Comparison of ENCODE assay signal across 22 cellular contexts in the genomic region with DNA sequence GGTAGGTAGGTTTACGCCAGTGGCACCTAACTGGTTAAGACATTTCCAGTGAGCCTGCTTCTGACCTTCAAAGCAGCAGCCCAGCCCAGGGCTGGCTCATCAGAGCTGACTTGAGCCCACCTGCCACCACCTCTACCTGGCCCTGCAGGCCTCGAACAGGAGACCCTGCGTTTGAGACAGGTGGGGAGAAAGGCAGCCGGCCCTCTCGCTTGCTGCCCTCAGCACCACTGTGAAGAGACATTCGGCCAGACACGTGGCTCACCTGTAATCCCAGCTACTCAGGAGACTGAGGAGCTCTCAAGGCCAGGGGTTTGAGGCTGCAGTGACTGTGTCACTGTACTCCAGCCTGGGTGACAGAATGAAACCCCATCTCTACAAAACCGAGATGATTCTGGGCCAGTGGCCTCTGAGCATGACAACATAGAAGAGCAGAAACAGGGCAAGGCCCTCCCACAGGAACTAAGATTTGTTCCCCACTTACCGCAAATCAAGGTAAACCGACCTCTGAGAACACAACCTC.
DNase-seq lines count a peak whose midpoint lies in the region; ATAC-seq and TF ChIP-seq lines count a peak whose summit lies in the region.
"Had no signal": no experiment of that assay in that cellular context is flagged by ENCODE, and none has a peak within 500 bp of the region (broad histone marks: within the 10 kb centered on the region; RNA-seq: fewer than 3 reads in every experiment).

No MANE protein-coding gene starts in this region.

- H4K5ac ChIP-seq in mesendoderm (ENCODE audit: low read length), result no peak overlapping the region

- H3K23ac ChIP-seq in mesendoderm (ENCODE audit: low read length), result no peak overlapping the region

- ATAC-seq in Panc1 (peak; percentile 22), GM21526 (IDR thresholded peaks at IDR 0.05; ENCODE audit: low FRiP score, unreplicated experiment) (no peak)
- ATAC-seq in stimulated activated memory B cell treated with anti-CD40 and anti-IgM and Interleukin-4, amounts not matched to agents 10 μg/mL and 1 μg/mL and 100 μg/mL, for 72 hours, result no peak

- H3K4me3 ChIP-seq in Panc1 (ENCODE audit: low read depth in 2 of 2, low read length in 2 of 2), result no peak overlapping the region
- H3K4me3 ChIP-seq in CD8-positive, alpha-beta memory T cell (ENCODE audit: low read length), result no peak overlapping the region
- H3K4me3 ChIP-seq in mesendoderm (ENCODE audit: low read length), result no peak overlapping the region
- H3K4me3 ChIP-seq: esophagus muscularis mucosa, GM12878, MG63, ovary, Peyer's patch, SJCRH30, spleen, thoracic aorta, vagina had no signal

- TF ChIP-seq CTCF in Panc1 (IDR thresholded peaks at IDR 0.05), result no peak

- H2AK5ac ChIP-seq in mesendoderm (ENCODE audit: low read length), result no peak overlapping the region

- no peaks in the 10 kb centered on the region for H3K27me3 ChIP-seq in Panc1 (ENCODE audit: control insufficient read depth, insufficient read depth, low read length)
- no peaks in the 10 kb centered on the region for H3K27me3 ChIP-seq in CD8-positive, alpha-beta memory T cell (ENCODE audit: insufficient read depth, low read length, poor library complexity, severe bottlenecking)
- H3K27me3 ChIP-seq in mesendoderm (ENCODE audit: insufficient read depth, low read length, poor library complexity), result no peaks in the 10 kb centered on the region
- H3K27me3 ChIP-seq: esophagus muscularis mucosa, MG63, ovary, Peyer's patch, SJCRH30, spleen, vagina had no signal

- H3K9me3 ChIP-seq in Panc1 (ENCODE audit: control insufficient read depth, insufficient read depth, low read depth, low read length), result no peaks in the 10 kb centered on the region
- H3K9me3 ChIP-seq in CD8-positive, alpha-beta memory T cell (ENCODE audit: low read length), result no peaks in the 10 kb centered on the region
- H3K9me3 ChIP-seq: esophagus muscularis mucosa, MG63, ovary, Peyer's patch, SJCRH30, spleen, thoracic aorta, vagina had no signal

- intact Hi-C loops in Panc1 (cut with micrococcal nuclease; ENCODE audit: unreplicated experiment), result loop anchor here (1.0 to 10.0 kb wide), 2 partner anchors 94 to 320 kb away; no protein-coding TSS in a partner anchor

- no peak overlapping the region for H3K18ac ChIP-seq in mesendoderm (ENCODE audit: low read length)

- H3K79me2 ChIP-seq in mesendoderm (ENCODE audit: control insufficient read depth, insufficient read depth, low read length), result no peaks in the 10 kb centered on the region

- no peaks in the 10 kb centered on the region for H3K36me3 Mint-ChIP-seq in activated naive CD8-positive, alpha-beta T cell
- H3K36me3 Mint-ChIP-seq in activated naive CD8-positive, alpha-beta T cell treated with anti-CD3 and anti-CD28 coated beads for 36 hours, result peaks cover 3% of the 10 kb centered on the region
- peaks cover 81% of the 10 kb centered on the region for H3K36me3 Mint-ChIP-seq in stimulated activated memory B cell treated with anti-CD40 and anti-IgM and Interleukin-4, amounts not matched to agents 10 μg/mL and 1 μg/mL and 100 μg/mL, for 72 hours
- peaks cover 0 to 80% (median 12%) of the 10 kb centered on the region in 3 donors for H3K36me3 Mint-ChIP-seq in CD8-positive, alpha-beta memory T cell

- H4K8ac ChIP-seq in mesendoderm (ENCODE audit: low read depth, low read length), result no peak overlapping the region

- H3K56ac ChIP-seq in mesendoderm (ENCODE audit: low read length), result no peak overlapping the region

- no TSS peak for BruUV-seq in Panc1 (replicated peaks; lab: Mats Ljungman, UMichigan)

- DNase-seq in activated naive CD8-positive, alpha-beta T cell treated with anti-CD3 and anti-CD28 coated beads for 36 hours, result no peak
- DNase-seq in Panc1 (ENCODE audit: low read depth, low spot score) (no peak), islet precursor cell (peak; percentile 49), mesendoderm (no peak)
- no peak for DNase-seq in CD8-positive, alpha-beta memory T cell

- peak overlapping the region; percentile 28 for H3K27ac Mint-ChIP-seq in activated naive CD8-positive, alpha-beta T cell
- H3K27ac Mint-ChIP-seq in activated naive CD8-positive, alpha-beta T cell treated with anti-CD3 and anti-CD28 coated beads for 36 hours, result no peak overlapping the region
- peak overlapping the region; percentile 64 for H3K27ac Mint-ChIP-seq in stimulated activated memory B cell treated with anti-CD40 and anti-IgM and Interleukin-4, amounts not matched to agents 10 μg/mL and 1 μg/mL and 100 μg/mL, for 72 hours
- H3K27ac Mint-ChIP-seq in CD8-positive, alpha-beta memory T cell, result peak overlapping the region in 2 of 8 donors; percentile 64 to 88
- H3K27ac Mint-ChIP-seq: activated naive CD4-positive, alpha-beta T cell treated with anti-CD3 and anti-CD28 coated beads, Interleukin-2, amount 50 U/mL, for 24 hours; activated T-helper 1 cell treated with anti-CD3 and anti-CD28 coated beads, Interleukin-12 subunit alpha, Interleukin-12 subunit beta, Interleukin-2, Interleukin-4 antibody, amounts not matched to agents 30 ng/mL and 10 ng/mL and 1 ng/mL, durations not matched to agents 14 hours and 24 hours and 36 hours; stimulated activated naive B cell treated with anti-CD40 and anti-IgM and Interleukin-4, amounts not matched to agents 10 μg/mL and 1 μg/mL and 100 μg/mL, for 72 hours had no signal

- no peaks in the 10 kb centered on the region; the same call in 1 of the 2 replicates for H3K36me3 ChIP-seq in Panc1 (ENCODE audit: control insufficient read depth, insufficient read depth, low read length)
- no peaks in the 10 kb centered on the region for H3K36me3 ChIP-seq in CD8-positive, alpha-beta memory T cell (ENCODE audit: insufficient read depth, low read length)
- H3K36me3 ChIP-seq in mesendoderm (ENCODE audit: control insufficient read depth, insufficient read depth, low read length), result peaks cover 2% of the 10 kb centered on the region
- H3K36me3 ChIP-seq: ovary had no signal

- no peaks in the 10 kb centered on the region for H3K79me1 ChIP-seq in mesendoderm (ENCODE audit: low read length)

- H3K9ac ChIP-seq in mesendoderm (ENCODE audit: low read length), result no peak overlapping the region

- WGBS in mesendoderm (ENCODE audit: extremely low coverage, insufficient coverage, low lambda C conversion rate), result no CpG with 5 or more reads among the region's 10 CpGs

- CTCF ChIA-PET in Panc1 (lab: Charles Lee), result no interaction called here
- CTCF ChIA-PET in CD8-positive, alpha-beta memory T cell (lab: Charles Lee), result interaction anchor here (1.0 to 10.1 kb wide), 12 partner anchors 8 to 322 kb away, joined by 3 to 102 read pairs (median 4); no protein-coding TSS in a partner anchor

- H3K4me1 Mint-ChIP-seq in activated naive CD8-positive, alpha-beta T cell (ENCODE audit: low read depth), result no peaks in the 10 kb centered on the region
- peaks cover 2% of the 10 kb centered on the region for H3K4me1 Mint-ChIP-seq in activated naive CD8-positive, alpha-beta T cell treated with anti-CD3 and anti-CD28 coated beads for 36 hours
- H3K4me1 Mint-ChIP-seq in stimulated activated memory B cell treated with anti-CD40 and anti-IgM and Interleukin-4, amounts not matched to agents 10 μg/mL and 1 μg/mL and 100 μg/mL, for 72 hours, result peaks cover 6% of the 10 kb centered on the region
- H3K4me1 Mint-ChIP-seq in CD8-positive, alpha-beta memory T cell, result peaks cover 3 to 6% (median 6%) of the 10 kb centered on the region in 3 donors
- H3K4me1 Mint-ChIP-seq: activated naive CD4-positive, alpha-beta T cell treated with anti-CD3 and anti-CD28 coated beads, Interleukin-2, amount 50 U/mL, for 24 hours; stimulated activated naive B cell treated with anti-CD40 and anti-IgM and Interleukin-4, amounts not matched to agents 10 μg/mL and 1 μg/mL and 100 μg/mL, for 72 hours had no signal

- no peaks in the 10 kb centered on the region for H3K9me3 Mint-ChIP-seq in activated naive CD8-positive, alpha-beta T cell (ENCODE audit: low read depth)
- H3K9me3 Mint-ChIP-seq in activated naive CD8-positive, alpha-beta T cell treated with anti-CD3 and anti-CD28 coated beads for 36 hours, result no peaks in the 10 kb centered on the region
- H3K9me3 Mint-ChIP-seq in stimulated activated memory B cell treated with anti-CD40 and anti-IgM and Interleukin-4, amounts not matched to agents 10 μg/mL and 1 μg/mL and 100 μg/mL, for 72 hours, result no peaks in the 10 kb centered on the region
- H3K9me3 Mint-ChIP-seq in CD8-positive, alpha-beta memory T cell, result no peaks in the 10 kb centered on the region
- H3K9me3 Mint-ChIP-seq: activated naive CD4-positive, alpha-beta T cell treated with anti-CD3 and anti-CD28 coated beads, Interleukin-2, amount 50 U/mL, for 24 hours; activated T-helper 1 cell treated with anti-CD3 and anti-CD28 coated beads, Interleukin-12 subunit alpha, Interleukin-12 subunit beta, Interleukin-2, Interleukin-4 antibody, amounts not matched to agents 30 ng/mL and 10 ng/mL and 1 ng/mL, durations not matched to agents 14 hours and 24 hours and 36 hours; natural killer cell; stimulated activated naive B cell treated with anti-CD40 and anti-IgM and Interleukin-4, amounts not matched to agents 10 μg/mL and 1 μg/mL and 100 μg/mL, for 72 hours had no signal

- H3K27me3 Mint-ChIP-seq in activated naive CD8-positive, alpha-beta T cell, result no peaks in the 10 kb centered on the region
- no peaks in the 10 kb centered on the region for H3K27me3 Mint-ChIP-seq in activated naive CD8-positive, alpha-beta T cell treated with anti-CD3 and anti-CD28 coated beads for 36 hours
- H3K27me3 Mint-ChIP-seq in stimulated activated memory B cell treated with anti-CD40 and anti-IgM and Interleukin-4, amounts not matched to agents 10 μg/mL and 1 μg/mL and 100 μg/mL, for 72 hours, result no peaks in the 10 kb centered on the region
- no peaks in the 10 kb centered on the region for H3K27me3 Mint-ChIP-seq in CD8-positive, alpha-beta memory T cell
- H3K27me3 Mint-ChIP-seq: activated CD4-positive, alpha-beta T cell treated with anti-CD3 and anti-CD28 coated beads for 36 hours; activated naive CD4-positive, alpha-beta T cell treated with anti-CD3 and anti-CD28 coated beads, Interleukin-2, amount 50 U/mL, for 24 hours; stimulated activated naive B cell treated with anti-CD40 and anti-IgM and Interleukin-4, amounts not matched to agents 10 μg/mL and 1 μg/mL and 100 μg/mL, for 72 hours had no signal

- no peak overlapping the region for H2BK120ac ChIP-seq in mesendoderm (ENCODE audit: low read depth, low read length)

- no peaks in the 10 kb centered on the region for H3K4me1 ChIP-seq in Panc1 (ENCODE audit: control insufficient read depth, insufficient read depth, low read length)
- no peaks in the 10 kb centered on the region for H3K4me1 ChIP-seq in CD8-positive, alpha-beta memory T cell (ENCODE audit: insufficient read depth, low read length)
- H3K4me1 ChIP-seq in mesendoderm (ENCODE audit: control insufficient read depth, low read depth, low read length), result no peaks in the 10 kb centered on the region
- H3K4me1 ChIP-seq: Peyer's patch, SJCRH30, vagina had no signal

- no peak overlapping the region for H3K4ac ChIP-seq in mesendoderm (ENCODE audit: low read depth, low read length)

- in situ Hi-C loops in Panc1 (cut with HindIII; ENCODE audit: low pct_unique_long_range_greater_than_20kb, low sequenced_read_pairs), result no loop called here

- H3K4me2 ChIP-seq in mesendoderm (ENCODE audit: low read length), result no peak overlapping the region

- H3K27ac ChIP-seq in Panc1 (ENCODE audit: low read length) (no peak overlapping the region), mesendoderm (ENCODE audit: low read depth, low read length) (no peak overlapping the region)
- H3K27ac ChIP-seq in CD8-positive, alpha-beta memory T cell (ENCODE audit: low read depth, low read length), result no peak overlapping the region
- H3K27ac ChIP-seq: Peyer's patch, SJCRH30, thoracic aorta, vagina had no signal

- H2BK5ac ChIP-seq in mesendoderm (ENCODE audit: low read length), result no peak overlapping the region

- POLR2A ChIA-PET in Panc1 (lab: Charles Lee), result no interaction called here
- POLR2A ChIA-PET in CD8-positive, alpha-beta memory T cell (lab: Charles Lee), result no interaction called here

- H3K4me3 Mint-ChIP-seq in activated naive CD8-positive, alpha-beta T cell, result no peak overlapping the region
- H3K4me3 Mint-ChIP-seq in activated naive CD8-positive, alpha-beta T cell treated with anti-CD3 and anti-CD28 coated beads for 36 hours, result no peak overlapping the region
- H3K4me3 Mint-ChIP-seq in stimulated activated memory B cell treated with anti-CD40 and anti-IgM and Interleukin-4, amounts not matched to agents 10 μg/mL and 1 μg/mL and 100 μg/mL, for 72 hours, result no peak overlapping the region
- no peak overlapping the region for H3K4me3 Mint-ChIP-seq in CD8-positive, alpha-beta memory T cell
- H3K4me3 Mint-ChIP-seq: activated CD4-positive, alpha-beta T cell treated with anti-CD3 and anti-CD28 coated beads for 36 hours; activated naive CD4-positive, alpha-beta T cell treated with anti-CD3 and anti-CD28 coated beads, Interleukin-2, amount 50 U/mL, for 24 hours; activated T-helper 1 cell treated with anti-CD3 and anti-CD28 coated beads, Interleukin-12 subunit alpha, Interleukin-12 subunit beta, Interleukin-2, Interleukin-4 antibody, amounts not matched to agents 30 ng/mL and 10 ng/mL and 1 ng/mL, durations not matched to agents 14 hours and 24 hours and 36 hours; natural killer cell; stimulated activated naive B cell treated with anti-CD40 and anti-IgM and Interleukin-4, amounts not matched to agents 10 μg/mL and 1 μg/mL and 100 μg/mL, for 72 hours had no signal

- H2BK15ac ChIP-seq in mesendoderm (replicated peaks; ENCODE audit: low read depth), result no peak overlapping the region
